1 cellular context compared by ENCODE assay signal in genomic region chr5:65482280-65482726, GRCh38.
TF ChIP-seq lines count a peak whose summit lies in the region.

No MANE protein-coding gene starts in this region.

TF ChIP-seq in K562, 482 proteins besides CTCF, POLR2A, EP300 and RAD21 (continued from another document):
- TF ChIP-seq ZBTB2 (IDR thresholded peaks at IDR 0.05) (no peak), TFAM (CRISPR knock-in tag; conservative IDR thresholded peaks at IDR 0.05) (no peak), ZNF668 (CRISPR knock-in tag; IDR thresholded peaks at IDR 0.05) (no peak), HINFP (tag; conservative IDR thresholded peaks at IDR 0.05; ENCODE audit: low read depth) (no peak), ZNF384 (IDR thresholded peaks at IDR 0.05; ENCODE audit: low read depth, low read length) (peak; percentile 41; the same call in 1 of the 2 replicates), BRD4 (IDR thresholded peaks at IDR 0.05) (no peak), ZBTB49 (CRISPR knock-in tag; IDR thresholded peaks at IDR 0.05; ENCODE audit: borderline replicate concordance) (no peak), ZNF584 (CRISPR knock-in tag; IDR thresholded peaks at IDR 0.05; ENCODE audit: low read depth) (no peak), NR4A1 (CRISPR knock-in tag; IDR thresholded peaks at IDR 0.05) (no peak), NR4A1 (tag; IDR thresholded peaks at IDR 0.05) (no peak), NFRKB (IDR thresholded peaks at IDR 0.05; ENCODE audit: low read depth) (peak; percentile 27; the same call in 1 of the 2 replicates), YY1 (IDR thresholded peaks at IDR 0.05; ENCODE audit: borderline replicate concordance in 1 of 3, control insufficient read depth in 1 of 3, extremely low read depth in 1 of 3, insufficient read depth in 3 of 3, insufficient read length in 1 of 3, insufficient replicate concordance in 2 of 3, low read depth in 1 of 3, low read length in 2 of 3) (no peak), MYC (IDR thresholded peaks at IDR 0.05; ENCODE audit: low read depth, low read length) (0 out of 2 replicates have a peak, but pooled peaks have one; percentile 13), MYC (CRISPR knock-in tag; IDR thresholded peaks at IDR 0.05; ENCODE audit: borderline replicate concordance, low read depth) (no peak), U2AF1 (optimal IDR thresholded peaks at IDR 0.05; ENCODE audit: low read depth, low read length) (no peak), CSDE1 (IDR thresholded peaks at IDR 0.05) (peak in 1 of 2 experiments; percentile 61; a peak in 1 of 4 replicates), FOSL1 (tag; conservative IDR thresholded peaks at IDR 0.05) (0 out of 2 replicates have a peak, but pooled peaks have one; percentile 5), ZNF232 (CRISPR knock-in tag; IDR thresholded peaks at IDR 0.05) (no peak), ZNF347 (CRISPR knock-in tag; IDR thresholded peaks at IDR 0.05; ENCODE audit: low read depth) (no peak), PHF8 (IDR thresholded peaks at IDR 0.05; ENCODE audit: borderline replicate concordance, low read length) (0 out of 2 replicates have a peak, but pooled peaks have one; percentile 3), SAP30 (IDR thresholded peaks at IDR 0.05; ENCODE audit: borderline replicate concordance, insufficient read depth, low read depth, low read length, poor library complexity, severe bottlenecking) (peak; percentile 8), NELFE (IDR thresholded peaks at IDR 0.05; ENCODE audit: insufficient read depth, insufficient read length) (no peak), HMBOX1 (IDR thresholded peaks at IDR 0.05) (peak; percentile 18; the same call in 1 of the 2 replicates), ATF2 (CRISPR knock-in tag; IDR thresholded peaks at IDR 0.05) (no peak), ZKSCAN1 (IDR thresholded peaks at IDR 0.05; ENCODE audit: low read depth, low read length) (no peak), RBBP5 (IDR thresholded peaks at IDR 0.05; ENCODE audit: borderline replicate concordance, insufficient read depth, low read length, poor library complexity, severe bottlenecking) (no peak), SP2 (IDR thresholded peaks at IDR 0.05; ENCODE audit: extremely low read depth, low read depth, low read length, poor library complexity, severe bottlenecking) (no peak)
- TF ChIP-seq, protein P1, sequence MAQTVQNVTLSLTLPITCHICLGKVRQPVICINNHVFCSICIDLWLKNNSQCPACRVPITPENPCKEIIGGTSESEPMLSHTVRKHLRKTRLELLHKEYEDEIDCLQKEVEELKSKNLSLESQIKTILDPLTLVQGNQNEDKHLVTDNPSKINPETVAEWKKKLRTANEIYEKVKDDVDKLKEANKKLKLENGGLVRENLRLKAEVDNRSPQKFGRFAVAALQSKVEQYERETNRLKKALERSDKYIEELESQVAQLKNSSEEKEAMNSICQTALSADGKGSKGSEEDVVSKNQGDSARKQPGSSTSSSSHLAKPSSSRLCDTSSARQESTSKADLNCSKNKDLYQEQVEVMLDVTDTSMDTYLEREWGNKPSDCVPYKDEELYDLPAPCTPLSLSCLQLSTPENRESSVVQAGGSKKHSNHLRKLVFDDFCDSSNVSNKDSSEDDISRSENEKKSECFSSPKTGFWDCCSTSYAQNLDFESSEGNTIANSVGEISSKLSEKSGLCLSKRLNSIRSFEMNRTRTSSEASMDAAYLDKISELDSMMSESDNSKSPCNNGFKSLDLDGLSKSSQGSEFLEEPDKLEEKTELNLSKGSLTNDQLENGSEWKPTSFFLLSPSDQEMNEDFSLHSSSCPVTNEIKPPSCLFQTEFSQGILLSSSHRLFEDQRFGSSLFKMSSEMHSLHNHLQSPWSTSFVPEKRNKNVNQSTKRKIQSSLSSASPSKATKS (CRISPR knock-in tag; IDR thresholded peaks at IDR 0.05), result no peak
- TF ChIP-seq, protein P2, sequence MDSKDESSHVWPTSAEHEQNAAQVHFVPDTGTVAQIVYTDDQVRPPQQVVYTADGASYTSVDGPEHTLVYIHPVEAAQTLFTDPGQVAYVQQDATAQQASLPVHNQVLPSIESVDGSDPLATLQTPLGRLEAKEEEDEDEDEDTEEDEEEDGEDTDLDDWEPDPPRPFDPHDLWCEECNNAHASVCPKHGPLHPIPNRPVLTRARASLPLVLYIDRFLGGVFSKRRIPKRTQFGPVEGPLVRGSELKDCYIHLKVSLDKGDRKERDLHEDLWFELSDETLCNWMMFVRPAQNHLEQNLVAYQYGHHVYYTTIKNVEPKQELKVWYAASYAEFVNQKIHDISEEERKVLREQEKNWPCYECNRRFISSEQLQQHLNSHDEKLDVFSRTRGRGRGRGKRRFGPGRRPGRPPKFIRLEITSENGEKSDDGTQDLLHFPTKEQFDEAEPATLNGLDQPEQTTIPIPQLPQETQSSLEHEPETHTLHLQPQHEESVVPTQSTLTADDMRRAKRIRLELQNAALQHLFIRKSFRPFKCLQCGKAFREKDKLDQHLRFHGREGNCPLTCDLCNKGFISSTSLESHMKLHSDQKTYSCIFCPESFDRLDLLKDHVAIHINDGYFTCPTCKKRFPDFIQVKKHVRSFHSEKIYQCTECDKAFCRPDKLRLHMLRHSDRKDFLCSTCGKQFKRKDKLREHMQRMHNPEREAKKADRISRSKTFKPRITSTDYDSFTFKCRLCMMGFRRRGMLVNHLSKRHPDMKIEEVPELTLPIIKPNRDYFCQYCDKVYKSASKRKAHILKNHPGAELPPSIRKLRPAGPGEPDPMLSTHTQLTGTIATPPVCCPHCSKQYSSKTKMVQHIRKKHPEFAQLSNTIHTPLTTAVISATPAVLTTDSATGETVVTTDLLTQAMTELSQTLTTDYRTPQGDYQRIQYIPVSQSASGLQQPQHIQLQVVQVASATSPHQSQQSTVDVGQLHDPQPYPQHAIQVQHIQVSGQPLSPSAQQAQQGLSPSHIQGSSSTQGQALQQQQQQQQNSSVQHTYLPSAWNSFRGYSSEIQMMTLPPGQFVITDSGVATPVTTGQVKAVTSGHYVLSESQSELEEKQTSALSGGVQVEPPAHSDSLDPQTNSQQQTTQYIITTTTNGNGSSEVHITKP (IDR thresholded peaks at IDR 0.05; ENCODE audit: partially characterized antibody), result peak; percentile 95
